ENCODE assay signal across 8 cellular contexts in the genomic region with DNA sequence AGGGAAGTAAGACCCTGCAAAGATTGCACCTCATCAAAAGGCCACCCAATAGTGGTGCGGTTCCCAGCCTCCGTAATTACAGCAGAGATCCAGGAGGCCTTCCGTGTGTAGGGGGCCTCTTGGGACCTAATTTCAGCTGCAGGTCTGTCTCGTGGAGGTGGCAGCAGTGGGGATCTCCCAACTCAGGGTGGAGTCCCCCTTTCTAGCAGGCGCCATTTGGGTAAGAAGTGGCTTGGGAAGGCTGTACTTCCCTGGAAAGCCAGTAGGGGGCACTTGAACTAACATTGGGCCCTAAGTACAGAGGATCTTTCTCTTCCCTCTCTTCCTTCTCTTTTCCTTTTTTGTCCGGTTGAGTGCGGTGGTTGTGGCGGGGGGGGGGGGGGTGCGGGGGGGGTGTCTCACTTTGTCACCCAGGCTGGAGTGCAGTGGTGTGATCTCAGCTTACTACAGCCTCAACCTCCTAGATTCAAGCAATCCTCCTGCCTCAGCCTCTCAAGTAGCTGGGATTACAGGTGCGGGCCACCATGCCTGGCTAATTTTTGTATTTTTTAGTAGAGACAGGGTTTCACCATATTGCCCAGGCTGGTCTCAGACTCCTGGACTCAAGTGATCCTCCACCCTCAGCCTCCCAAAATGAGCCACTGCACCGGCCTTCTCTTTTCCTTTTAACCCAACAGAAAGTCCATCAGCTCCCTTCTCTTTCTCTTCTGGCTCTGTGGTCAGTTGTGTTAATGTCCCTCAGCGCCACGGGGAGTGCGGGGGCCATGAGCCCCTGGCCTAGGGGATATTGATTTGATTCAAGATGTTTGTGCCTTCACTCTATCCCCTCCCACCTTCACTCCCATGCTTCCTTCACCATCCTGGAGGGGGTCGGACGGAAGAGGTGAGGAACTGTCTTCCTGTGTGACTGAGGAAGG. TPM values are rescaled to one million over a fixed set of nuclear protein-coding genes. Genes with fewer than 3 reads are reported as not detected.
DNase-seq lines count a peak whose midpoint lies in the region; ATAC-seq and TF ChIP-seq lines count a peak whose summit lies in the region.

No MANE protein-coding gene starts in this region.

- TF ChIP-seq CTCF in BE2C (IDR thresholded peaks at IDR 0.05; ENCODE audit: low read depth, low read length) (peak; percentile 70), GM12875 (IDR thresholded peaks at IDR 0.05; ENCODE audit: borderline replicate concordance, insufficient read depth, low read depth, low read length) (peak; percentile 72; the same call in 1 of the 2 replicates)

- peaks cover 31% of the 10 kb centered on the region for H3K36me3 ChIP-seq in BE2C

- no peaks in the 10 kb centered on the region for H3K9me3 ChIP-seq in BE2C

- peak; percentile 13 for DNase-seq in BE2C
- peak; percentile 61 for DNase-seq in activated CD4-positive, alpha-beta T cell treated with anti-CD3 and anti-CD28 coated beads for 48 hours
- DNase-seq in islet precursor cell, result peak; percentile 49
- DNase-seq in ureter (ENCODE audit: low spot score), result peak; percentile 42
- no peak for DNase-seq in AG08396 (ENCODE audit: low spot score)
- DNase-seq in putamen (ENCODE audit: low spot score), result no peak

- no peaks in the 10 kb centered on the region for H3K4me1 ChIP-seq in BE2C

- no peaks in the 10 kb centered on the region for H3K27me3 ChIP-seq in BE2C

- ATAC-seq in HG02763 (IDR thresholded peaks at IDR 0.05; ENCODE audit: unreplicated experiment), result no peak

- H3K4me3 ChIP-seq in BE2C (ENCODE audit: low read depth, low read length) (no peak overlapping the region), GM12875 (ENCODE audit: low read depth, low read length) (no peak overlapping the region)

RNA-seq across cellular contexts. Expression of gene CENPO, which starts 32.0 kb away (rescaled TPM):
- 11.8 TPM for polyA plus RNA-seq in BE2C (2012; ENCODE audit: insufficient read depth, insufficient read length, low read depth)
- 7.7 TPM for total RNA-seq in ureter

RNA-seq across cellular contexts. Expression of gene PTRHD1, which starts 32.0 kb away (rescaled TPM):
- 25.1 TPM for polyA plus RNA-seq in BE2C (2012; ENCODE audit: insufficient read depth, insufficient read length, low read depth)
- 38.4 TPM for total RNA-seq in ureter

Comparison
In these comparisons a context has a peak if more than half of its experiments do, and no peak if none do; other contexts are left out.
1. DNase-seq: peak in BE2C (single experiment), activated CD4-positive, alpha-beta T cell treated with anti-CD3 and anti-CD28 coated beads for 48 hours (single experiment), islet precursor cell (single experiment) and ureter (single experiment); none in AG08396 (single experiment) and putamen (single experiment).